In the genomic region with DNA sequence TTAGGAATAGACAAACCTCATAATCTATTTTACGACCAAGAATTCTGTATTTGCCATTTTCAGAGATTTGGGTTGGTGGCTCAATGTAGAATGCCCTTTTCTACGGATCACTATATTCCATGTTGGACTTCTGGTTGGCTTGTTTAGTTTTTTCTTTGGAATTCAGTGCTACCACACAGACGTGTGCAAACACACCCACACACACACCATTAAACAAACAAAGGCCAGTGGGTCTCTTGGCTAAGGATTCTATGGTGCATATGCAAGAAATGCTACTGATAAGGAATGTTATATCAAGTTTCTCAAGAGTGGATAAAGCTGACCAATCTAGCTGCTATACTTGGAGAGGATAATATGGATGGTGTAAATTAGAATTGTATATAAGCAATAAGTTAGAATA, we compare ENCODE assay signal across 35 cellular contexts.
"Had no signal": no experiment of that assay in that cellular context is flagged by ENCODE, and none has a peak within 500 bp of the region (broad histone marks: within the 10 kb centered on the region; RNA-seq: fewer than 3 reads in every experiment).

No MANE protein-coding gene starts in this region.

- H3K27me3 ChIP-seq: ascending aorta had no signal

- H3K27me3 Mint-ChIP-seq: activated B cell treated with CpG ODN at 0.5 μM for 24 hours; activated CD4-positive, alpha-beta memory T cell treated with anti-CD3 and anti-CD28 coated beads for 36 hours; activated CD8-positive, alpha-beta T cell treated with anti-CD3 and anti-CD28 coated beads for 36 hours; activated T-helper 17 cell treated with anti-CD3 and anti-CD28 coated beads, Interleukin-2, amount 50 U/mL, for 72 hours had no signal

- ATAC-seq: activated naive CD4-positive, alpha-beta T cell treated with anti-CD3 and anti-CD28 coated beads, Interleukin-2, amount 50 U/mL, for 72 hours; activated T-cell treated with anti-CD3 and anti-CD28 coated beads, Interleukin-2, amount 50 U/mL, for 4 hours; activated T-cell treated with anti-CD3 and anti-CD28 coated beads, Interleukin-2, amount 50 U/mL, for 72 hours; activated T-helper 17 cell treated with anti-CD3 and anti-CD28 coated beads, Interleukin-2, amount 50 U/mL, for 72 hours had no signal

- H3K4me1 Mint-ChIP-seq: activated B cell treated with CpG ODN at 0.5 μM for 24 hours, brain had no signal

- H3K36me3 Mint-ChIP-seq: brain had no signal

- H3K4me3 Mint-ChIP-seq: activated B cell treated with CpG ODN at 0.5 μM for 24 hours; activated CD4-positive, alpha-beta memory T cell treated with anti-CD3 and anti-CD28 coated beads for 36 hours; activated CD8-positive, alpha-beta T cell treated with anti-CD3 and anti-CD28 coated beads for 36 hours; activated naive CD4-positive, alpha-beta T cell treated with anti-CD3 and anti-CD28 coated beads for 36 hours; activated naive CD8-positive, alpha-beta T cell treated with anti-CD3 and anti-CD28 coated beads, Interleukin-2, amount 10 ng/mL, durations not matched to agents 7 days and 5 days; activated T-cell treated with anti-CD3 and anti-CD28 coated beads, Interleukin-2, amount 50 U/mL, for 4 hours; activated T-helper 1 cell treated with anti-CD3 and anti-CD28 coated beads, Interleukin-12 subunit alpha, Interleukin-12 subunit beta, Interleukin-2, Interleukin-4 antibody, amounts not matched to agents 30 ng/mL and 10 ng/mL and 1 ng/mL, durations not matched to agents 14 hours and 24 hours and 36 hours; brain; T-helper 1 cell treated with Interleukin-12 subunit alpha and Interleukin-12 subunit beta and Interleukin-4 antibody, amounts not matched to agents 30 μg/mL and 1 μg/mL, for 36 hours; T-helper 2 cell treated with Interferon-gamma antibody and Interleukin-4, amounts not matched to agents 5 μg/mL and 100 μg/mL, for 36 hours had no signal

- H3K27ac Mint-ChIP-seq: activated B cell treated with CpG ODN at 0.5 μM for 24 hours; activated CD4-positive, alpha-beta memory T cell treated with anti-CD3 and anti-CD28 coated beads for 36 hours; activated CD4-positive, alpha-beta T cell treated with anti-CD3 and anti-CD28 coated beads, Interleukin-2, amount 10 ng/mL, durations not matched to agents 24 days and 14 days; activated naive CD4-positive, alpha-beta T cell treated with anti-CD3 and anti-CD28 coated beads for 36 hours; activated naive CD8-positive, alpha-beta T cell treated with anti-CD3 and anti-CD28 coated beads, Interleukin-2, amount 10 ng/mL, durations not matched to agents 7 days and 5 days; activated T-helper 1 cell treated with anti-CD3 and anti-CD28 coated beads, Interleukin-12 subunit alpha, Interleukin-12 subunit beta, Interleukin-2, Interleukin-4 antibody, amounts not matched to agents 30 ng/mL and 10 ng/mL and 1 ng/mL, durations not matched to agents 14 hours and 24 hours and 36 hours; brain; T-helper 1 cell treated with Interleukin-12 subunit alpha and Interleukin-12 subunit beta and Interleukin-4 antibody, amounts not matched to agents 30 μg/mL and 1 μg/mL, for 36 hours; T-helper 2 cell treated with Interferon-gamma antibody and Interleukin-4, amounts not matched to agents 5 μg/mL and 100 μg/mL, for 36 hours had no signal

- H3K4me3 ChIP-seq: ascending aorta had no signal

- H3K27ac ChIP-seq: ascending aorta, VCaP had no signal

- H3K9me3 ChIP-seq: ascending aorta had no signal

- DNase-seq: activated B cell treated with CpG ODN at 0.5 μM for 24 hours; activated CD4-positive, alpha-beta memory T cell treated with anti-CD3 and anti-CD28 coated beads for 36 hours; activated CD4-positive, alpha-beta T cell treated with anti-CD3 and anti-CD28 coated beads for 4 hours; activated CD4-positive, alpha-beta T cell treated with anti-CD3 and anti-CD28 coated beads, Interleukin-2, amount 10 ng/mL, durations not matched to agents 24 days and 14 days; activated CD4-positive, alpha-beta T cell treated with anti-CD3 and anti-CD28 coated beads, Interleukin-2, amount 50 U/mL, for 1 hour; activated CD4-positive, alpha-beta T cell treated with anti-CD3 and anti-CD28 coated beads, Interleukin-2, amount 50 U/mL, for 4 hours; activated CD4-positive, CD25-positive, alpha-beta regulatory T cell treated with anti-CD3 and anti-CD28 coated beads, Interleukin-2, amount 50 U/mL, for 72 hours; activated CD8-positive, alpha-beta memory T cell treated with anti-CD3 and anti-CD28 coated beads, Interleukin-2, amount 50 U/mL, for 4 hours; activated CD8-positive, alpha-beta T cell treated with anti-CD3 and anti-CD28 coated beads for 36 hours; activated effector memory CD4-positive, alpha-beta T cell treated with anti-CD3 and anti-CD28 coated beads, Interleukin-2, amount 50 U/mL, for 16 hours; activated gamma-delta T cell treated with Interleukin-2 at 50 U/mL for 16 hours; activated naive CD4-positive, alpha-beta T cell; activated naive CD4-positive, alpha-beta T cell treated with anti-CD3 and anti-CD28 coated beads for 36 hours; activated naive CD4-positive, alpha-beta T cell treated with anti-CD3 and anti-CD28 coated beads, Interleukin-2, amount 50 U/mL, for 16 hours; activated naive CD8-positive, alpha-beta T cell treated with anti-CD3 and anti-CD28 coated beads, Interleukin-2, amount 10 ng/mL, durations not matched to agents 7 days and 5 days; activated T-cell treated with anti-CD3 and anti-CD28 coated beads for 4 hours; activated T-cell treated with anti-CD3 and anti-CD28 coated beads, Interleukin-2, amount 50 U/mL, for 1 hour; activated T-cell treated with anti-CD3 and anti-CD28 coated beads, Interleukin-2, amount 50 U/mL, for 4 hours; activated T-cell treated with anti-CD3 and anti-CD28 coated beads, Interleukin-2, amount 50 U/mL, for 72 hours; amygdala; anterior cingulate cortex; central memory CD4-positive, alpha-beta T cell; T-helper 1 cell; T-helper 2 cell; T-helper 9 cell had no signal

- H3K9me3 Mint-ChIP-seq: activated B cell treated with CpG ODN at 0.5 μM for 24 hours; activated CD4-positive, alpha-beta memory T cell treated with anti-CD3 and anti-CD28 coated beads for 36 hours; activated CD4-positive, alpha-beta T cell treated with anti-CD3 and anti-CD28 coated beads, Interleukin-2, amount 10 ng/mL, durations not matched to agents 24 days and 14 days; activated CD8-positive, alpha-beta T cell treated with anti-CD3 and anti-CD28 coated beads for 36 hours; activated naive CD4-positive, alpha-beta T cell treated with anti-CD3 and anti-CD28 coated beads for 36 hours; activated naive CD4-positive, alpha-beta T cell treated with anti-CD3 and anti-CD28 coated beads, Interleukin-2, amount 50 U/mL, for 72 hours; activated naive CD8-positive, alpha-beta T cell treated with anti-CD3 and anti-CD28 coated beads, Interleukin-2, amount 10 ng/mL, durations not matched to agents 7 days and 5 days; activated T-cell treated with anti-CD3 and anti-CD28 coated beads, Interleukin-2, amount 50 U/mL, for 4 hours; activated T-cell treated with anti-CD3 and anti-CD28 coated beads, Interleukin-2, amount 50 U/mL, for 72 hours; activated T-helper 1 cell treated with anti-CD3 and anti-CD28 coated beads, Interleukin-12 subunit alpha, Interleukin-12 subunit beta, Interleukin-2, Interleukin-4 antibody, amounts not matched to agents 30 ng/mL and 10 ng/mL and 1 ng/mL, durations not matched to agents 14 hours and 24 hours and 36 hours; activated T-helper 17 cell treated with anti-CD3 and anti-CD28 coated beads, Interleukin-2, amount 50 U/mL, for 72 hours; brain; T-helper 1 cell treated with Interleukin-12 subunit alpha and Interleukin-12 subunit beta and Interleukin-4 antibody, amounts not matched to agents 30 μg/mL and 1 μg/mL, for 36 hours; T-helper 2 cell treated with Interferon-gamma antibody and Interleukin-4, amounts not matched to agents 5 μg/mL and 100 μg/mL, for 36 hours had no signal

- H3K4me1 ChIP-seq: ascending aorta had no signal

- FAIRE-seq: colon, TTC549 had no signal
